1 cellular context compared by ENCODE assay signal in the genomic region with DNA sequence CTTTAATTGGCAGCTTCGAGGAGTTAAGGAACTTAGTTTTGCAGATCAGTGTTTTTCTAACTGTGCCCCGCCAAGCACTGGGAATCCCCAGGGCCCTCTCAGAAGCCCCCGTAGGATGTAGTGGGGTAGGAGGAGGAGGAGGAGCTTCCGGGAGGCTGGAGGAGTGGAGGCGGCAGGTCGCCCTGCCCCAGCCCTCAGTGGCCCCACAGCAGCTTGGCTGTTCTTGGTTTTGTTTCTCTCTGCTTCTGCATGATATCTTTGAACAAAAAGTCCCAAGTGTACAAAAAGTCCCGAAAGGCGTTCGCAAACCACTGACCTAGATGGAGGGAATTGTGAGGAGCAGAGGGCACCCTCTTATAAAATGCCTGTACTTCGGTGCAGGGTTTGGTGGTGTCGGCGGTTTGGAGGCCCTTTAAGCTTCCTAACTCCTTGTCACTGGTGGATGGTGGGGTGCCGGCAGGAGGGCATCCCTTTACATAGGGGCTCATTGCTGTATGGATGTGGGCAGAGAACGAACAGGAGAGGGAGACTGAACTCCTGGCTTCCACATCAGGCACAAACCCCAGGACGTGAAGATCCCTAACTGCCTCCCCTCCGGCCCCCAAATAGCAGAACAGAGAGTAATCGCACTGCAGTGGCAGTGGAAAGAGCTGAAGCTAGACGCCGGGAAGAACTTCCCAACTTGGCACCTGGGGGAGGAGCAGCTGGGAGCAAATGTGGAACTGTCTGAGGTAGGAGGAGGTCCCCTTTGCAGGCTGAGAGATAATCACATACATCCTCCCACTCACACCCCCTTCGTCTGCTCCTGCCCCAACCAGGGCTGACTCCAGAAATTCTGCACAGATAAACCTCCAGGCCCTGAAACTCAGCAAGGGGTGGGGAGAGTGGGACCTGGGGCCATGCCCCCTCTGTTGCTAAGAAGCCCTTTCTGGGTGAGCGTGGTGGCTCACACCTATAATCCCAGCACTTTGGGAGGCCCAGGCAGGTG.
TF ChIP-seq lines count a peak whose summit lies in the region.

No MANE protein-coding gene starts in this region.

TF ChIP-seq in GM12878, 131 proteins besides CTCF, POLR2A, EP300 and RAD21 (continued from another document):
- TF ChIP-seq SKIL (IDR thresholded peaks at IDR 0.05; ENCODE audit: low read depth, poor library complexity, severe bottlenecking), result no peak
- 0 out of 2 replicates have a peak, but pooled peaks have one; percentile 14 for TF ChIP-seq CREB1 (IDR thresholded peaks at IDR 0.05; ENCODE audit: low read depth)
- 0 out of 2 replicates have a peak, but pooled peaks have one; percentile 15 for TF ChIP-seq ESRRA (IDR thresholded peaks at IDR 0.05; ENCODE audit: low read length)
- TF ChIP-seq, protein P1, sequence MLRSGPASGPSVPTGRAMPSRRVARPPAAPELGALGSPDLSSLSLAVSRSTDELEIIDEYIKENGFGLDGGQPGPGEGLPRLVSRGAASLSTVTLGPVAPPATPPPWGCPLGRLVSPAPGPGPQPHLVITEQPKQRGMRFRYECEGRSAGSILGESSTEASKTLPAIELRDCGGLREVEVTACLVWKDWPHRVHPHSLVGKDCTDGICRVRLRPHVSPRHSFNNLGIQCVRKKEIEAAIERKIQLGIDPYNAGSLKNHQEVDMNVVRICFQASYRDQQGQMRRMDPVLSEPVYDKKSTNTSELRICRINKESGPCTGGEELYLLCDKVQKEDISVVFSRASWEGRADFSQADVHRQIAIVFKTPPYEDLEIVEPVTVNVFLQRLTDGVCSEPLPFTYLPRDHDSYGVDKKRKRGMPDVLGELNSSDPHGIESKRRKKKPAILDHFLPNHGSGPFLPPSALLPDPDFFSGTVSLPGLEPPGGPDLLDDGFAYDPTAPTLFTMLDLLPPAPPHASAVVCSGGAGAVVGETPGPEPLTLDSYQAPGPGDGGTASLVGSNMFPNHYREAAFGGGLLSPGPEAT (IDR thresholded peaks at IDR 0.05; ENCODE audit: low read depth), result peak; percentile 67; the same call in 1 of the 2 replicates
- TF ChIP-seq NR2F1 (conservative IDR thresholded peaks at IDR 0.05), result peak; percentile 51; the same call in 1 of the 2 replicates
- no peak for TF ChIP-seq TBL1XR1 (IDR thresholded peaks at IDR 0.05; ENCODE audit: low read depth, low read length)
- TF ChIP-seq, protein P2, sequence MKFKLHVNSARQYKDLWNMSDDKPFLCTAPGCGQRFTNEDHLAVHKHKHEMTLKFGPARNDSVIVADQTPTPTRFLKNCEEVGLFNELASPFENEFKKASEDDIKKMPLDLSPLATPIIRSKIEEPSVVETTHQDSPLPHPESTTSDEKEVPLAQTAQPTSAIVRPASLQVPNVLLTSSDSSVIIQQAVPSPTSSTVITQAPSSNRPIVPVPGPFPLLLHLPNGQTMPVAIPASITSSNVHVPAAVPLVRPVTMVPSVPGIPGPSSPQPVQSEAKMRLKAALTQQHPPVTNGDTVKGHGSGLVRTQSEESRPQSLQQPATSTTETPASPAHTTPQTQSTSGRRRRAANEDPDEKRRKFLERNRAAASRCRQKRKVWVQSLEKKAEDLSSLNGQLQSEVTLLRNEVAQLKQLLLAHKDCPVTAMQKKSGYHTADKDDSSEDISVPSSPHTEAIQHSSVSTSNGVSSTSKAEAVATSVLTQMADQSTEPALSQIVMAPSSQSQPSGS (IDR thresholded peaks at IDR 0.05; ENCODE audit: low read length), result no peak
- TF ChIP-seq SPI1 (IDR thresholded peaks at IDR 0.05; ENCODE audit: borderline replicate concordance, insufficient read depth, low read depth, low read length), result peak; percentile 31; the same call in 1 of the 2 replicates
- TF ChIP-seq CBFB (IDR thresholded peaks at IDR 0.05; ENCODE audit: low read depth), result 0 out of 2 replicates have a peak, but pooled peaks have one; percentile 28
- no peak for TF ChIP-seq BCL3 (IDR thresholded peaks at IDR 0.05; ENCODE audit: borderline replicate concordance, insufficient read depth, low read depth, low read length, poor library complexity, severe bottlenecking)
